Comparison of ENCODE assay signal across 24 cellular contexts in the genomic region with DNA sequence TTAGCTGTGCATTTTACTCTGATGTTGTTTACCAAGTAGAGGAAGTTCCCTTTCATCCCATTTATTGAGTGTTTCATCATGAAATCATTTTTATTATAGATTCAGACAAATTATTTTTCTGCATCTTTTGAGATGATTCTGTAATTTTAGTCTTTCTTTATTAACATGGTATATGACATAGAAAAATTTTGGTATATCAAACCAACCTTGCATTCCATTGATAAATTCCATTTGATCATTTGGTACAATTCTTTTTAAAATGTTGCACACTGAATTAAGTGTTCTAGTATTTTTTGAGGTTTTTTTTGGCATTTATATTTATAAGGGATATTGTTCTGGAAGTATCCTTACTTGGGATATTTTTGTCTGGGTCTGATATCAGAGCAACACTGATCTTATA.
DNase-seq lines count a peak whose midpoint lies in the region; ATAC-seq and TF ChIP-seq lines count a peak whose summit lies in the region.
"Had no signal": no experiment of that assay in that cellular context is flagged by ENCODE, and none has a peak within 500 bp of the region (broad histone marks: within the 10 kb centered on the region; RNA-seq: fewer than 3 reads in every experiment).

No MANE protein-coding gene starts in this region.

- H3K4me1 ChIP-seq in HEK293 (ENCODE audit: control insufficient read depth, insufficient read depth, low read length) (peaks cover 2% of the 10 kb centered on the region), right lobe of liver (peaks cover 0 to 4% (median 0%) of the 10 kb centered on the region in 4 donors)

- H3K27me3 ChIP-seq in right lobe of liver, result no peaks in the 10 kb centered on the region
- H3K27me3 ChIP-seq: BE2C, BLaER1 had no signal

- no peak for ATAC-seq in right lobe of liver
- ATAC-seq: GM12878 had no signal

- no peak overlapping the region for H3K4me3 ChIP-seq in HEK293 (ENCODE audit: low read depth, low read length)
- H3K4me3 ChIP-seq in right lobe of liver, result no peak overlapping the region
- H3K4me3 ChIP-seq: BLaER1, GM12878 had no signal

- TF ChIP-seq CTCF in HEK293 (tag by site-specific recombination; IDR thresholded peaks at IDR 0.05) (no peak), right lobe of liver (IDR thresholded peaks at IDR 0.05) (no peak)

- no peak overlapping the region for H3K27ac ChIP-seq in HEK293 (ENCODE audit: extremely low read depth, low read depth, low read length)
- no peak overlapping the region for H3K27ac ChIP-seq in right lobe of liver
- H3K27ac ChIP-seq: 22Rv1, BLaER1 had no signal

- POLR2A ChIA-PET in HEK293 (lab: Yijun Ruan, JAX), result no interaction called here

- intact Hi-C loops in right lobe of liver (cut with DNase I), result no loop called here

- H3K36me3 ChIP-seq in HEK293 (ENCODE audit: control insufficient read depth in 2 of 2, insufficient read depth in 1 of 2, low read length in 2 of 2) (no peaks in the 10 kb centered on the region), right lobe of liver (no peaks in the 10 kb centered on the region)
- H3K36me3 ChIP-seq: BE2C, BLaER1 had no signal

- H3K9me3 ChIP-seq in HEK293 (ENCODE audit: control insufficient read depth, insufficient read depth, low read depth, low read length), result no peaks in the 10 kb centered on the region
- peaks cover 0 to 9% (median 1%) of the 10 kb centered on the region in 4 donors for H3K9me3 ChIP-seq in right lobe of liver
- H3K9me3 ChIP-seq: BE2C had no signal

- no peak for TF ChIP-seq POLR2A in right lobe of liver (IDR thresholded peaks at IDR 0.05)

- CTCF ChIA-PET in HEK293 (lab: Yijun Ruan, JAX), result no interaction called here

- DNase-seq in NCI-H2227 (lab: John Stamatoyannopoulos, UW; ENCODE audit: unreplicated experiment) (peak; percentile 5), NCI-H2227 treated with DMSO at 0.1 percent for 48 hours (lab: John Stamatoyannopoulos, UW) (no peak), OCI-M1 (lab: John Stamatoyannopoulos, UW) (peak; percentile 20), NCI-H1930 (lab: John Stamatoyannopoulos, UW) (no peak), right lobe of liver (no peak)
- no peak for DNase-seq in stimulated activated CD4-positive, alpha-beta T cell treated with anti-CD3 and anti-CD28 coated beads, Interleukin-4, amount 100 ng/mL, for 1 hour
- DNase-seq: ACHN; BE2C; C1 segment of cervical spinal cord; CD4-positive, alpha-beta memory T cell; CD4-positive, CD25-positive, alpha-beta regulatory T cell; CD8-positive, alpha-beta memory T cell; COR-L47; DMS 273 treated with DMSO at 0.1 percent for 48 hours; DMS153; DMS53; DMS79; DND-41; EL; GDM1 had no signal

TF ChIP-seq in HEK293, 187 proteins besides CTCF, POLR2A, EP300 and RAD21:
- TF ChIP-seq SETDB1 (IDR thresholded peaks at IDR 0.05; ENCODE audit: insufficient read length, low read length) (peak; percentile 33), ZNF843 (tag by site-specific recombination; IDR thresholded peaks at IDR 0.05) (no peak), GLIS1 (tag by site-specific recombination; IDR thresholded peaks at IDR 0.05) (no peak), MEIS1 (CRISPR knock-in tag; IDR thresholded peaks at IDR 0.05; ENCODE audit: borderline replicate concordance) (no peak), ZNF10 (tag by site-specific recombination; IDR thresholded peaks at IDR 0.05) (no peak)

Comparison
In these comparisons a context has a peak if more than half of its experiments do, and no peak if none do; other contexts are left out.
1. DNase-seq: peak in NCI-H2227 (single experiment) and OCI-M1 (single experiment); none in NCI-H2227 treated with DMSO at 0.1 percent for 48 hours (single experiment), NCI-H1930 (0 of 2), stimulated activated CD4-positive, alpha-beta T cell treated with anti-CD3 and anti-CD28 coated beads, Interleukin-4, amount 100 ng/mL, for 1 hour (single experiment) and right lobe of liver (0 of 3).